Comparison of ENCODE assay signal across 2 cellular contexts in the genomic region with DNA sequence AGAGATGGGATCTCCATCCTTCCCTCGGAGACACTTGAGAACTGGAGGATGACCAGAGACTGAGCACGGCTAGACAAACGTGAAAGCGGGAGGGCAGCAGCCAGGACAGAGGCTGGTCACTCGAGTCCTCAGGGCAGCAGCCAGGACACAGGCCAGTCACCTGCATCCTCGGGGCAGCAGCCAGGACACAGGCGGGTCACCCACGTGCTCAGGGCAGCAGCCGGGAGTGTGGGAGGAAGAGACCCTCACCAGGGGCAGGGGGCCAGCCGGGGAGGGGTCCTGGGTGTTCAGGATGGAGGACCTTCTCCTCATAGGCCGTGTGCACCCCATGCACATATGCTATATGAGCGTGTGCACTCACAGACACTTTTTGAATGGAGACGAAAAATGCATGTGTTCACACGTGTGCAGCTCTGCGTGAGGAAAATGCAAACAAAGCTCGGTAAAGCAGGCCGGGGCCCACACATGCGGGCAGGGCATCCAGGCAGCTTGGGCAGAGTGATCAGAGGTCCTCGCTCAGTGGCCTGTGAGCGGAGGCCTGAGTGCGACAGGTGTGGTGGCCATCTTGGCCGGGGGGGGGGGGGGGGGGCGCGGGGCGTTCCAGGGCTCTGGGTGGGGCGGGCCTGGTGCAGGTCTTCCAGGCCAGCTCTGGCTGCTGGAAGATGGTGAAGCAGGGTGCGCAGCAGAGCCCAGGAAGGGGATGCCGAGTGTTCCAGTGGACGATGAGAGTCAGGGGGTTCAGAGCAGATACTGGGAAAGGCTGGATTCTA.
TF ChIP-seq lines count a peak whose summit lies in the region.

No MANE protein-coding gene starts in this region.

TF ChIP-seq in HepG2, 621 proteins besides CTCF, POLR2A, EP300 and RAD21:
- no peak for TF ChIP-seq ZKSCAN8 (CRISPR knock-in tag; IDR thresholded peaks at IDR 0.05; ENCODE audit: borderline replicate concordance)
- no peak for TF ChIP-seq ZNF253 (CRISPR knock-in tag; IDR thresholded peaks at IDR 0.05; ENCODE audit: borderline replicate concordance)
- TF ChIP-seq, protein P1, sequence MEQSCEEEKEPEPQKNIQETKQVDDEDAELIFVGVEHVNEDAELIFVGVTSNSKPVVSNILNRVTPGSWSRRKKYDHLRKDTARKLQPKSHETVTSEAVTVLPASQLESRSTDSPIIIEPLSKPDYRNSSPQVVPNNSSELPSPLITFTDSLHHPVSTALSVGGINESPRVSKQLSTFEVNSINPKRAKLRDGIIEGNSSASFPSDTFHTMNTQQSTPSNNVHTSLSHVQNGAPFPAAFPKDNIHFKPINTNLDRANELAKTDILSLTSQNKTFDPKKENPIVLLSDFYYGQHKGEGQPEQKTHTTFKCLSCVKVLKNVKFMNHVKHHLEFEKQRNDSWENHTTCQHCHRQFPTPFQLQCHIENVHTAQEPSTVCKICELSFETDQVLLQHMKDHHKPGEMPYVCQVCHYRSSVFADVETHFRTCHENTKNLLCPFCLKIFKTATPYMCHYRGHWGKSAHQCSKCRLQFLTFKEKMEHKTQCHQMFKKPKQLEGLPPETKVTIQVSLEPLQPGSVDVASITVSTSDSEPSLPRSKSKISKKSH (CRISPR knock-in tag; IDR thresholded peaks at IDR 0.05; ENCODE audit: borderline replicate concordance), result 0 out of 2 replicates have a peak, but pooled peaks have one; percentile 37

TF ChIP-seq in IMR-90, 13 proteins besides CTCF, POLR2A, EP300 and RAD21:
- TF ChIP-seq MAZ (IDR thresholded peaks at IDR 0.05; ENCODE audit: borderline replicate concordance, low read depth, low read length) (no peak), CHD1 (IDR thresholded peaks at IDR 0.05; ENCODE audit: low read depth, low read length) (no peak), BHLHE40 (IDR thresholded peaks at IDR 0.05; ENCODE audit: low read depth, low read length) (no peak), FOS (IDR thresholded peaks at IDR 0.05; ENCODE audit: low read depth, low read length) (no peak)
- TF ChIP-seq, protein P2, sequence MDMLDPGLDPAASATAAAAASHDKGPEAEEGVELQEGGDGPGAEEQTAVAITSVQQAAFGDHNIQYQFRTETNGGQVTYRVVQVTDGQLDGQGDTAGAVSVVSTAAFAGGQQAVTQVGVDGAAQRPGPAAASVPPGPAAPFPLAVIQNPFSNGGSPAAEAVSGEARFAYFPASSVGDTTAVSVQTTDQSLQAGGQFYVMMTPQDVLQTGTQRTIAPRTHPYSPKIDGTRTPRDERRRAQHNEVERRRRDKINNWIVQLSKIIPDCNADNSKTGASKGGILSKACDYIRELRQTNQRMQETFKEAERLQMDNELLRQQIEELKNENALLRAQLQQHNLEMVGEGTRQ (IDR thresholded peaks at IDR 0.05; ENCODE audit: low read depth, low read length), result no peak
- TF ChIP-seq, protein P3, sequence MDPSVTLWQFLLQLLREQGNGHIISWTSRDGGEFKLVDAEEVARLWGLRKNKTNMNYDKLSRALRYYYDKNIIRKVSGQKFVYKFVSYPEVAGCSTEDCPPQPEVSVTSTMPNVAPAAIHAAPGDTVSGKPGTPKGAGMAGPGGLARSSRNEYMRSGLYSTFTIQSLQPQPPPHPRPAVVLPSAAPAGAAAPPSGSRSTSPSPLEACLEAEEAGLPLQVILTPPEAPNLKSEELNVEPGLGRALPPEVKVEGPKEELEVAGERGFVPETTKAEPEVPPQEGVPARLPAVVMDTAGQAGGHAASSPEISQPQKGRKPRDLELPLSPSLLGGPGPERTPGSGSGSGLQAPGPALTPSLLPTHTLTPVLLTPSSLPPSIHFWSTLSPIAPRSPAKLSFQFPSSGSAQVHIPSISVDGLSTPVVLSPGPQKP (IDR thresholded peaks at IDR 0.05; ENCODE audit: borderline replicate concordance, low read depth, low read length), result no peak
